In genomic region chr10:70779088-70779487, GRCh38 we compare ENCODE assay signal across 23 cellular contexts. TPM values are rescaled to one million over a fixed set of nuclear protein-coding genes. Genes with fewer than 3 reads are reported as not detected.
DNase-seq lines count a peak whose midpoint lies in the region; TF ChIP-seq lines count a peak whose summit lies in the region.
"Had no signal": no experiment of that assay in that cellular context is flagged by ENCODE, and none has a peak within 500 bp of the region (broad histone marks: within the 10 kb centered on the region; RNA-seq: fewer than 3 reads in every experiment).

No MANE protein-coding gene starts in this region.

- no peaks in the 10 kb centered on the region for H3K36me3 Mint-ChIP-seq in progenitor cell of endocrine pancreas (ENCODE audit: insufficient read depth)
- H3K36me3 Mint-ChIP-seq: memory B cell had no signal

- H3K27ac Mint-ChIP-seq in progenitor cell of endocrine pancreas: no peak overlapping the region
- H3K27ac Mint-ChIP-seq: CD4-positive, alpha-beta T cell; HFFc6; memory B cell had no signal

- no peak overlapping the region for H3K14ac ChIP-seq in mesenchymal stem cell (ENCODE audit: low read length in 2 of 2)

- no peaks in the 10 kb centered on the region for H3K9me3 ChIP-seq in PC-9 (ENCODE audit: insufficient read depth, low read depth)
- H3K9me3 ChIP-seq in mesenchymal stem cell (ENCODE audit: control insufficient read depth, low read length): no peaks in the 10 kb centered on the region
- H3K9me3 ChIP-seq: suprapubic skin had no signal

- H2BK120ac ChIP-seq in mesenchymal stem cell (ENCODE audit: low read depth, low read length): no peak overlapping the region

- H3K4me3 Mint-ChIP-seq in progenitor cell of endocrine pancreas (ENCODE audit: low read depth): no peak overlapping the region
- H3K4me3 Mint-ChIP-seq: CD4-positive, alpha-beta T cell; HFFc6; memory B cell; nephron had no signal

- H3K4me1 ChIP-seq in PC-9 (replicated peaks; ENCODE audit: insufficient read depth): peaks cover 33% of the 10 kb centered on the region
- peaks cover 2% of the 10 kb centered on the region for H3K4me1 ChIP-seq in mesenchymal stem cell (ENCODE audit: control insufficient read depth, insufficient read depth, low read depth, low read length)

- H3K4ac ChIP-seq in mesenchymal stem cell (ENCODE audit: low read depth in 1 of 2, low read length in 2 of 2): no peak overlapping the region

- H2AK5ac ChIP-seq in mesenchymal stem cell (ENCODE audit: low read length, severe bottlenecking): no peak overlapping the region

- H3K4me2 ChIP-seq in PC-9 (0 out of 2 replicates have a peak overlapping the region, but pooled peaks have one; percentile 37), mesenchymal stem cell (ENCODE audit: low read length, poor library complexity, severe bottlenecking) (no peak overlapping the region)

- intact Hi-C loops in PC-9 (cut with micrococcal nuclease; ENCODE audit: unreplicated experiment): no loop called here
- intact Hi-C loops in head of caudate nucleus (cut with DNase I): no loop called here

- POLR2A ChIA-PET in PC-9 (lab: Charles Lee; ENCODE audit: unreplicated experiment): no interaction called here

- H2BK15ac ChIP-seq in mesenchymal stem cell (ENCODE audit: low read depth, poor library complexity, severe bottlenecking): no peak overlapping the region

- H3K79me1 ChIP-seq in mesenchymal stem cell (replicated peaks; ENCODE audit: low read length, poor library complexity, severe bottlenecking): no peaks in the 10 kb centered on the region

- H3K23ac ChIP-seq in mesenchymal stem cell (ENCODE audit: low read length in 2 of 2): no peak overlapping the region

- H3K36me3 ChIP-seq in PC-9 (ENCODE audit: low read depth) (no peaks in the 10 kb centered on the region), mesenchymal stem cell (ENCODE audit: control insufficient read depth in 1 of 2, insufficient read depth in 2 of 2, low read depth in 1 of 2, low read length in 2 of 2) (no peaks in the 10 kb centered on the region)
- H3K36me3 ChIP-seq: cardiac muscle cell, suprapubic skin had no signal

- H3K18ac ChIP-seq in mesenchymal stem cell (ENCODE audit: low read depth in 1 of 2, low read length in 2 of 2): no peak overlapping the region

- peaks cover 10% of the 10 kb centered on the region for H3F3A ChIP-seq in PC-9 (ENCODE audit: insufficient read depth, low read depth)

- H4K91ac ChIP-seq in mesenchymal stem cell (ENCODE audit: low read length): no peak overlapping the region

- BruUV-seq in PC-9 (replicated peaks; lab: Mats Ljungman, UMichigan): no TSS peak

- no peak overlapping the region for H2BK5ac ChIP-seq in mesenchymal stem cell (ENCODE audit: low read depth, low read length, poor library complexity, severe bottlenecking)

- DNase-seq in NCI-H510A treated with DMSO at 0.1 percent for 48 hours (lab: John Stamatoyannopoulos, UW) (peak; percentile 8), NCI-H510A (lab: John Stamatoyannopoulos, UW) (no peak), PC-9 (no peak), head of caudate nucleus (peak in 30 of 42 donors; percentile 13 to 79 (median 42)), pons (ENCODE audit: low spot score) (peak; percentile 67), progenitor cell of endocrine pancreas (ENCODE audit: low spot score, unreplicated experiment) (no peak), mesenchymal stem cell (no peak)
- no peak for DNase-seq in activated CD8-positive, alpha-beta memory T cell treated with anti-CD3 and anti-CD28 coated beads for 24 hours
- DNase-seq: activated CD4-positive, alpha-beta T cell treated with anti-CD3 and anti-CD28 coated beads, Interleukin-2, amount 50 U/mL, for 1 hour; activated CD8-positive, alpha-beta memory T cell treated with anti-CD3 and anti-CD28 coated beads, Interleukin-2, amount 50 U/mL, for 48 hours; activated gamma-delta T cell treated with Interleukin-2 at 50 U/mL for 16 hours; amniotic stem cell; CD4-positive, alpha-beta T cell; HFFc6; NCI-H2029; NCI-H524 had no signal

- H2AFZ ChIP-seq in PC-9 (no peak overlapping the region), mesenchymal stem cell (ENCODE audit: low read depth, low read length) (no peak overlapping the region)

- no peaks in the 10 kb centered on the region for H3K4me1 Mint-ChIP-seq in progenitor cell of endocrine pancreas (ENCODE audit: low read depth)
- H3K4me1 Mint-ChIP-seq: memory B cell had no signal

- H3K79me2 ChIP-seq in PC-9 (ENCODE audit: low read depth): no peaks in the 10 kb centered on the region

- H3K9me3 Mint-ChIP-seq in progenitor cell of endocrine pancreas (ENCODE audit: low read depth): no peaks in the 10 kb centered on the region
- H3K9me3 Mint-ChIP-seq: CD4-positive, alpha-beta T cell; HFFc6; memory B cell; nephron had no signal

- peaks cover 11% of the 10 kb centered on the region for H3K27me3 Mint-ChIP-seq in progenitor cell of endocrine pancreas
- H3K27me3 Mint-ChIP-seq: CD4-positive, alpha-beta T cell had no signal

- no peak overlapping the region for H3K9ac ChIP-seq in mesenchymal stem cell (ENCODE audit: low read length)

- H3K27ac ChIP-seq in PC-9: 0 out of 2 replicates have a peak overlapping the region, but pooled peaks have one; percentile 49
- no peak overlapping the region for H3K27ac ChIP-seq in mesenchymal stem cell (ENCODE audit: low read length, poor library complexity, severe bottlenecking)
- H3K27ac ChIP-seq: cardiac muscle cell, suprapubic skin had no signal

- whole genome bisulfite sequencing in mesenchymal stem cell: 90% methylated on average over 2 of the region's 2 CpGs

- no peak overlapping the region for H4K8ac ChIP-seq in mesenchymal stem cell (ENCODE audit: low read length)

- no peak overlapping the region for H3K4me3 ChIP-seq in PC-9
- no peak overlapping the region for H3K4me3 ChIP-seq in mesenchymal stem cell (ENCODE audit: insufficient read depth in 1 of 2, low read depth in 1 of 2, low read length in 2 of 2)
- H3K4me3 ChIP-seq: cardiac muscle cell, suprapubic skin had no signal

- no peak overlapping the region for H2BK12ac ChIP-seq in mesenchymal stem cell (ENCODE audit: low read length in 2 of 2)

- CTCF ChIA-PET in PC-9 (lab: Charles Lee): no interaction called here

- no peaks in the 10 kb centered on the region for H4K20me1 ChIP-seq in PC-9 (ENCODE audit: insufficient read depth)

- no peaks in the 10 kb centered on the region for H3K9me2 ChIP-seq in PC-9 (ENCODE audit: insufficient read depth)

- H3K27me3 ChIP-seq in PC-9 (ENCODE audit: insufficient read depth, low read depth) (no peaks in the 10 kb centered on the region), mesenchymal stem cell (ENCODE audit: control insufficient read depth in 1 of 2, insufficient read depth in 1 of 2, low read length in 2 of 2) (peaks cover 27 to 28% of the 10 kb centered on the region in 2 experiments)
- H3K27me3 ChIP-seq: cardiac muscle cell, suprapubic skin had no signal

- TF ChIP-seq CTCF in PC-9 (conservative IDR thresholded peaks at IDR 0.05) (no peak), progenitor cell of endocrine pancreas (IDR thresholded peaks at IDR 0.05; ENCODE audit: unreplicated experiment) (no peak)

RNA-seq across cellular contexts. Expression of gene TBATA, which starts 6.1 kb away (rescaled TPM):
- total RNA-seq in PC-9 (2021) (not detected in 2 replicates), progenitor cell of endocrine pancreas (not detected in 2 replicates)
- polyA plus RNA-seq in mesenchymal stem cell (2013, experiment 1 of 2): not detected
- not detected for polyA plus RNA-seq in mesenchymal stem cell (2013, experiment 2 of 2)
- total RNA-seq: cardiac muscle cell; CD4-positive, alpha-beta T cell; esophagus mucosa; HFFc6; pulmonary artery endothelial cell; T-helper 1 cell treated with Interleukin-12 subunit alpha and Interleukin-12 subunit beta and Interleukin-4 antibody, amounts not matched to agents 30 ng/mL and 1 ng/mL, for 36 hours had no signal
- polyA plus RNA-seq: cardiac muscle cell had no signal

RNA-seq across cellular contexts. Expression of gene SGPL1, which starts 36.7 kb away (rescaled TPM):
- total RNA-seq in PC-9 (2021): 96.9 and 141 TPM in 2 replicates
- total RNA-seq in progenitor cell of endocrine pancreas: 82.1 and 93.6 TPM in 2 replicates
- 18.5 TPM for polyA plus RNA-seq in mesenchymal stem cell (2013, experiment 1 of 2)
- 18.4 TPM for polyA plus RNA-seq in mesenchymal stem cell (2013, experiment 2 of 2)

Comparison
In these comparisons a context has a peak if more than half of its experiments do, and no peak if none do; other contexts are left out.
1. DNase-seq: peak in NCI-H510A treated with DMSO at 0.1 percent for 48 hours (single experiment), head of caudate nucleus (30 of 42) and pons (single experiment); none in NCI-H510A (single experiment), PC-9 (0 of 2), progenitor cell of endocrine pancreas (single experiment), activated CD8-positive, alpha-beta memory T cell treated with anti-CD3 and anti-CD28 coated beads for 24 hours (single experiment) and mesenchymal stem cell (single experiment).